In genomic region chr10:124648738-124649137, GRCh38 we compare ENCODE assay signal across 8 cellular contexts.
DNase-seq lines count a peak whose midpoint lies in the region; ATAC-seq and TF ChIP-seq lines count a peak whose summit lies in the region.

No MANE protein-coding gene starts in this region.

- ATAC-seq in activated B cell treated with CpG ODN at 0.5 μM for 24 hours (ENCODE audit: low read depth) (no peak), right lobe of liver (peak; percentile 52 to 74 (median 60)), GM19455 (IDR thresholded peaks at IDR 0.05; ENCODE audit: unreplicated experiment) (no peak), HG02970 (IDR thresholded peaks at IDR 0.05; ENCODE audit: low FRiP score, unreplicated experiment) (no peak)

- H3K4me3 Mint-ChIP-seq in activated B cell treated with CpG ODN at 0.5 μM for 24 hours: peak overlapping the region; percentile 44

- WGBS in right lobe of liver (ENCODE audit: insufficient coverage, low coverage, low lambda C conversion rate, missing lambda C conversion rate): 28% methylated on average over 3 of the region's 9 CpGs

- H3K9me3 Mint-ChIP-seq in activated B cell treated with CpG ODN at 0.5 μM for 24 hours: no peaks in the 10 kb centered on the region

- DNase-seq in DMS 273 treated with DMSO at 0.1 percent for 48 hours (lab: John Stamatoyannopoulos, UW) (peak; percentile 19), NCI-H1417 (lab: John Stamatoyannopoulos, UW) (peak; percentile 53 to 86 (median 82)), activated B cell treated with CpG ODN at 0.5 μM for 24 hours (no peak), choroid plexus epithelial cell (ENCODE audit: low read depth) (peak; percentile 94), right lobe of liver (peak; percentile 79 to 86 (median 81))
- peak; percentile 46 to 56 for DNase-seq in stimulated activated CD8-positive, alpha-beta memory T cell treated with anti-CD3 and anti-CD28 coated beads, Interleukin-7, amount 100 ng/mL, for 48 hours (ENCODE audit: extremely low read depth in 1 of 2, low read depth in 1 of 2)

- H3K4me3 ChIP-seq in choroid plexus epithelial cell (ENCODE audit: low read depth, low read length) (no peak overlapping the region), right lobe of liver (no peak overlapping the region)

- H3K4me1 ChIP-seq in right lobe of liver: peaks cover 0 to 33% (median 2%) of the 10 kb centered on the region in 4 donors

- H3K4me1 Mint-ChIP-seq in activated B cell treated with CpG ODN at 0.5 μM for 24 hours: peaks cover 100% of the 10 kb centered on the region

- intact Hi-C loops in activated B cell treated with CpG ODN at 0.5 μM for 24 hours (cut with micrococcal nuclease) (loop anchor here (1.0 kb wide), 1 partner anchor 93 kb away; no protein-coding TSS in a partner anchor), right lobe of liver (cut with DNase I) (no loop called here)

- peaks cover 26% of the 10 kb centered on the region for H3K36me3 Mint-ChIP-seq in activated B cell treated with CpG ODN at 0.5 μM for 24 hours (ENCODE audit: low read depth)

- H3K27me3 ChIP-seq in right lobe of liver: no peaks in the 10 kb centered on the region

- no peaks in the 10 kb centered on the region for H3K27me3 Mint-ChIP-seq in activated B cell treated with CpG ODN at 0.5 μM for 24 hours

- CTCF ChIA-PET in activated B cell treated with CpG ODN at 0.5 μM for 24 hours (lab: Charles Lee): interaction anchor here (0.8 to 3.6 kb wide), 9 partner anchors 10 to 114 kb away, joined by 3 to 39 read pairs (median 5); partner anchors contain the start of gene FAM53B

- no peaks in the 10 kb centered on the region for H3K9me3 ChIP-seq in right lobe of liver

- POLR2A ChIA-PET in activated B cell treated with CpG ODN at 0.5 μM for 24 hours (lab: Charles Lee): interaction anchor here (0.9 to 5.0 kb wide), 12 partner anchors 8 to 109 kb away, joined by 3 to 34 read pairs (median 6); no protein-coding TSS in a partner anchor

- no peak for TF ChIP-seq POLR2A in right lobe of liver (IDR thresholded peaks at IDR 0.05)

- no peaks in the 10 kb centered on the region for H3K36me3 ChIP-seq in right lobe of liver

- peak overlapping the region; percentile 88 for H3K27ac Mint-ChIP-seq in activated B cell treated with CpG ODN at 0.5 μM for 24 hours

- TF ChIP-seq CTCF in activated B cell treated with CpG ODN at 0.5 μM for 24 hours (IDR thresholded peaks at IDR 0.05) (no peak), choroid plexus epithelial cell (conservative IDR thresholded peaks at IDR 0.05; ENCODE audit: low read depth, low read length) (no peak), right lobe of liver (IDR thresholded peaks at IDR 0.05) (no peak)

- H3K27ac ChIP-seq in right lobe of liver: peak overlapping the region; percentile 20 to 53 (median 43)

Comparison
In these comparisons a context has a peak if more than half of its experiments do, and no peak if none do; other contexts are left out.
1. ATAC-seq: peak in right lobe of liver (4 of 4); none in activated B cell treated with CpG ODN at 0.5 μM for 24 hours (single experiment), GM19455 (single experiment) and HG02970 (single experiment).